ENCODE assay signal across 28 cellular contexts in genomic region chr7:68414631-68415425, GRCh38.
"Had no signal": no experiment of that assay in that cellular context is flagged by ENCODE, and none has a peak within 500 bp of the region (broad histone marks: within the 10 kb centered on the region; RNA-seq: fewer than 3 reads in every experiment).

No MANE protein-coding gene starts in this region.

- H3K36me3 ChIP-seq: left lung, uterus had no signal

- H3K27ac Mint-ChIP-seq: activated CD4-positive, alpha-beta T cell treated with anti-CD3 and anti-CD28 coated beads, Interleukin-2, amount 10 ng/mL, durations not matched to agents 7 days and 5 days; activated naive CD8-positive, alpha-beta T cell treated with anti-CD3 and anti-CD28 coated beads for 36 hours; activated T-helper 2 cell treated with anti-CD3 and anti-CD28 coated beads, Interferon-gamma antibody, Interleukin-2, Interleukin-4, amounts not matched to agents 10 μg/mL and 5 μg/mL and 100 μg/mL, durations not matched to agents 14 hours and 24 hours and 36 hours; effector memory CD8-positive, alpha-beta T cell; immature natural killer cell; mesothelial cell of epicardium; natural killer cell; progenitor cell of endocrine pancreas had no signal

- H3K27ac ChIP-seq: left lung, testis, uterus, VCaP had no signal

- H3K27me3 ChIP-seq: left lung, testis, uterus had no signal

- H3K9me3 ChIP-seq: testis, uterus had no signal

- H3K4me3 ChIP-seq: left lung, lung, testis, uterus had no signal

- FAIRE-seq: astrocyte, endothelial cell of umbilical vein had no signal

- H3K4me1 ChIP-seq: left lung, testis, uterus had no signal

- ATAC-seq: activated T-cell treated with anti-CD3 and anti-CD28 coated beads, Interleukin-2, amount 50 U/mL, for 4 hours; effector memory CD8-positive, alpha-beta T cell; esophagus mucosa; left lung; natural killer cell had no signal

- H3K4me1 Mint-ChIP-seq: activated CD4-positive, alpha-beta T cell treated with anti-CD3 and anti-CD28 coated beads, Interleukin-2, amount 10 ng/mL, durations not matched to agents 7 days and 5 days; activated naive CD8-positive, alpha-beta T cell treated with anti-CD3 and anti-CD28 coated beads for 36 hours; immature natural killer cell; mesothelial cell of epicardium; natural killer cell had no signal

- DNase-seq: activated CD4-positive, alpha-beta T cell treated with anti-CD3 and anti-CD28 coated beads, Interleukin-2, amount 10 ng/mL, durations not matched to agents 7 days and 5 days; activated CD4-positive, CD25-positive, alpha-beta regulatory T cell treated with anti-CD3 and anti-CD28 coated beads, Interleukin-2, amount 50 U/mL, for 72 hours; activated CD8-positive, alpha-beta memory T cell treated with anti-CD3 and anti-CD28 coated beads for 24 hours; activated CD8-positive, alpha-beta memory T cell treated with anti-CD3 and anti-CD28 coated beads, Interleukin-2, amount 50 U/mL, for 48 hours; activated naive CD4-positive, alpha-beta T cell treated with Interleukin-2 at 50 U/mL for 16 hours; activated naive CD8-positive, alpha-beta T cell treated with anti-CD3 and anti-CD28 coated beads for 36 hours; activated T-cell treated with anti-CD3 and anti-CD28 coated beads, Interleukin-2, amount 50 U/mL, for 4 hours; central memory CD4-positive, alpha-beta T cell; effector memory CD8-positive, alpha-beta T cell; foreskin melanocyte; immature natural killer cell; kidney glomerular epithelial cell; left lung; natural killer cell; stimulated activated CD4-positive, alpha-beta T cell treated with anti-CD3 and anti-CD28 coated beads, Interleukin-2, amount 100 ng/mL, for 48 hours; stimulated activated CD8-positive, alpha-beta memory T cell treated with anti-CD3 and anti-CD28 coated beads, Interleukin-4, amount 100 ng/mL, for 48 hours; stimulated activated naive CD4-positive, alpha-beta T cell; testis; trophoblast cell; uterus had no signal

- H3K27me3 Mint-ChIP-seq: activated CD4-positive, alpha-beta T cell treated with anti-CD3 and anti-CD28 coated beads, Interleukin-2, amount 10 ng/mL, durations not matched to agents 7 days and 5 days; activated naive CD8-positive, alpha-beta T cell treated with anti-CD3 and anti-CD28 coated beads for 36 hours; effector memory CD8-positive, alpha-beta T cell; progenitor cell of endocrine pancreas had no signal

- H3K36me3 Mint-ChIP-seq: activated naive CD8-positive, alpha-beta T cell treated with anti-CD3 and anti-CD28 coated beads for 36 hours; immature natural killer cell; natural killer cell had no signal

- H3K4me3 Mint-ChIP-seq: activated CD4-positive, alpha-beta T cell treated with anti-CD3 and anti-CD28 coated beads, Interleukin-2, amount 10 ng/mL, durations not matched to agents 7 days and 5 days; activated naive CD8-positive, alpha-beta T cell treated with anti-CD3 and anti-CD28 coated beads for 36 hours; activated T-cell treated with anti-CD3 and anti-CD28 coated beads, Interleukin-2, amount 50 U/mL, for 4 hours; effector memory CD8-positive, alpha-beta T cell; immature natural killer cell; mesothelial cell of epicardium; natural killer cell had no signal
